Comparison of ENCODE assay signal across 28 cellular contexts in genomic region chr2:23128684-23129292, GRCh38.
"Had no signal": no experiment of that assay in that cellular context is flagged by ENCODE, and none has a peak within 500 bp of the region (broad histone marks: within the 10 kb centered on the region; RNA-seq: fewer than 3 reads in every experiment).

No MANE protein-coding gene starts in this region.

- H3K27me3 ChIP-seq: stomach, suprapubic skin, testis, thyroid gland, tibial artery, tibial nerve, transverse colon, upper lobe of left lung, upper lobe of right lung, uterus had no signal

- H3K36me3 Mint-ChIP-seq: stimulated activated effector memory CD8-positive, alpha-beta T cell treated with anti-CD3 and anti-CD28 coated beads, Interleukin-12 subunit alpha, Interleukin-12 subunit beta, amount 100 ng/mL, for 72 hours; stimulated activated memory B cell treated with anti-CD40 and anti-IgM and Interleukin-4, amounts not matched to agents 10 μg/mL and 1 μg/mL and 100 μg/mL, for 72 hours; stimulated activated naive B cell treated with anti-CD40 and anti-IgM and Interleukin-4, amounts not matched to agents 10 μg/mL and 1 μg/mL and 100 μg/mL, for 72 hours; type B pancreatic cell had no signal

- FAIRE-seq: urothelium cell line had no signal

- ATAC-seq: stimulated activated effector memory CD8-positive, alpha-beta T cell treated with anti-CD3 and anti-CD28 coated beads, Interleukin-12 subunit alpha, Interleukin-12 subunit beta, amount 100 ng/mL, for 72 hours; stimulated activated memory B cell treated with anti-CD40 and anti-IgM and Interleukin-4, amounts not matched to agents 10 μg/mL and 1 μg/mL and 100 μg/mL, for 72 hours; stimulated activated naive B cell treated with anti-CD40 and anti-IgM and Interleukin-4, amounts not matched to agents 10 μg/mL and 1 μg/mL and 100 μg/mL, for 72 hours; stimulated activated naive CD8-positive, alpha-beta T cell treated with anti-CD3 and anti-CD28 coated beads, Interleukin-15, amount 100 ng/mL, for 72 hours; stimulated activated naive CD8-positive, alpha-beta T cell treated with anti-CD3 and anti-CD28 coated beads, Interleukin-15, Interleukin-2, amounts not matched to agents 100 U/mL and 50 U/mL, for 24 hours; upper lobe of right lung had no signal

- H3K4me1 Mint-ChIP-seq: stimulated activated effector memory CD8-positive, alpha-beta T cell treated with anti-CD3 and anti-CD28 coated beads, Interleukin-12 subunit alpha, Interleukin-12 subunit beta, amount 100 ng/mL, for 72 hours; stimulated activated memory B cell treated with anti-CD40 and anti-IgM and Interleukin-4, amounts not matched to agents 10 μg/mL and 1 μg/mL and 100 μg/mL, for 72 hours; stimulated activated naive B cell treated with anti-CD40 and anti-IgM and Interleukin-4, amounts not matched to agents 10 μg/mL and 1 μg/mL and 100 μg/mL, for 72 hours; stimulated activated naive CD8-positive, alpha-beta T cell treated with anti-CD3 and anti-CD28 coated beads, Interleukin-15, amount 100 ng/mL, for 72 hours had no signal

- H3K27ac ChIP-seq: suprapubic skin, testis, thoracic aorta, thyroid gland, tibial artery, tibial nerve, upper lobe of left lung, upper lobe of right lung, uterus had no signal

- DNase-seq: stimulated activated CD4-positive, alpha-beta T cell treated with anti-CD3 and anti-CD28 coated beads, Interleukin-2, amount 100 ng/mL, for 48 hours; stimulated activated CD4-positive, alpha-beta T cell treated with anti-CD3 and anti-CD28 coated beads, Interleukin-4, amount 100 ng/mL, for 1 hour; stimulated activated CD4-positive, alpha-beta T cell treated with anti-CD3 and anti-CD28 coated beads, Interleukin-4, amount 100 ng/mL, for 24 hours; stimulated activated CD4-positive, alpha-beta T cell treated with anti-CD3 and anti-CD28 coated beads, Interleukin-4, amount 100 ng/mL, for 4 hours; stimulated activated CD8-positive, alpha-beta memory T cell treated with anti-CD3 and anti-CD28 coated beads, Interleukin-4, amount 100 ng/mL, for 48 hours; stimulated activated naive B cell treated with anti-CD40 and anti-IgM and Interleukin-4, amounts not matched to agents 10 μg/mL and 1 μg/mL and 100 μg/mL, for 72 hours; stimulated activated naive CD4-positive, alpha-beta T cell; stimulated activated naive CD4-positive, alpha-beta T cell treated with Interleukin-2 at 50 U/mL for 16 hours; stimulated activated naive CD8-positive, alpha-beta T cell treated with anti-CD3 and anti-CD28 coated beads, Interleukin-15, amount 100 ng/mL, for 72 hours; stimulated activated naive CD8-positive, alpha-beta T cell treated with anti-CD3 and anti-CD28 coated beads, Interleukin-15, Interleukin-2, amounts not matched to agents 100 U/mL and 50 U/mL, for 24 hours; stomach; substantia nigra; testis; thyroid gland; tibial artery; transverse colon; trophoblast cell; upper lobe of left lung; upper lobe of right lung; uterus had no signal

- H3K27ac Mint-ChIP-seq: stimulated activated effector memory CD8-positive, alpha-beta T cell treated with anti-CD3 and anti-CD28 coated beads, Interleukin-12 subunit alpha, Interleukin-12 subunit beta, amount 100 ng/mL, for 72 hours; stimulated activated memory B cell treated with anti-CD40 and anti-IgM and Interleukin-4, amounts not matched to agents 10 μg/mL and 1 μg/mL and 100 μg/mL, for 72 hours; stimulated activated naive B cell treated with anti-CD40 and anti-IgM and Interleukin-4, amounts not matched to agents 10 μg/mL and 1 μg/mL and 100 μg/mL, for 72 hours; stimulated activated naive CD8-positive, alpha-beta T cell treated with anti-CD3 and anti-CD28 coated beads, Interleukin-15, amount 100 ng/mL, for 72 hours; stimulated activated naive CD8-positive, alpha-beta T cell treated with anti-CD3 and anti-CD28 coated beads, Interleukin-15, Interleukin-2, amounts not matched to agents 100 ng/mL and 50 ng/mL, for 24 hours; type B pancreatic cell had no signal

- H3K4me3 ChIP-seq: stomach, suprapubic skin, testis, thoracic aorta, thyroid gland, tibial artery, tibial nerve, transverse colon, upper lobe of left lung, upper lobe of right lung, uterus had no signal

- H3K4me3 Mint-ChIP-seq: stimulated activated effector memory CD8-positive, alpha-beta T cell treated with anti-CD3 and anti-CD28 coated beads, Interleukin-12 subunit alpha, Interleukin-12 subunit beta, amount 100 ng/mL, for 72 hours; stimulated activated memory B cell treated with anti-CD40 and anti-IgM and Interleukin-4, amounts not matched to agents 10 μg/mL and 1 μg/mL and 100 μg/mL, for 72 hours; stimulated activated naive B cell treated with anti-CD40 and anti-IgM and Interleukin-4, amounts not matched to agents 10 μg/mL and 1 μg/mL and 100 μg/mL, for 72 hours; stimulated activated naive CD8-positive, alpha-beta T cell treated with anti-CD3 and anti-CD28 coated beads, Interleukin-15, amount 100 ng/mL, for 72 hours; stimulated activated naive CD8-positive, alpha-beta T cell treated with anti-CD3 and anti-CD28 coated beads, Interleukin-15, Interleukin-2, amounts not matched to agents 100 ng/mL and 50 ng/mL, for 24 hours; type B pancreatic cell had no signal

- H3K9me3 ChIP-seq: stomach, suprapubic skin, testis, thoracic aorta, thyroid gland, tibial artery, tibial nerve, transverse colon, upper lobe of left lung, upper lobe of right lung, uterus had no signal

- H3K36me3 ChIP-seq: stomach, suprapubic skin, thoracic aorta, thyroid gland, tibial artery, tibial nerve, transverse colon, upper lobe of left lung, upper lobe of right lung, uterus had no signal

- H3K9me3 Mint-ChIP-seq: stimulated activated naive CD8-positive, alpha-beta T cell treated with anti-CD3 and anti-CD28 coated beads, Interleukin-15, Interleukin-2, amounts not matched to agents 100 ng/mL and 50 ng/mL, for 24 hours had no signal

- H3K4me1 ChIP-seq: suprapubic skin, testis, thyroid gland, tibial artery, tibial nerve, upper lobe of left lung, upper lobe of right lung, uterus had no signal
